Comparison of ENCODE assay signal across 1 cellular context in the genomic region with DNA sequence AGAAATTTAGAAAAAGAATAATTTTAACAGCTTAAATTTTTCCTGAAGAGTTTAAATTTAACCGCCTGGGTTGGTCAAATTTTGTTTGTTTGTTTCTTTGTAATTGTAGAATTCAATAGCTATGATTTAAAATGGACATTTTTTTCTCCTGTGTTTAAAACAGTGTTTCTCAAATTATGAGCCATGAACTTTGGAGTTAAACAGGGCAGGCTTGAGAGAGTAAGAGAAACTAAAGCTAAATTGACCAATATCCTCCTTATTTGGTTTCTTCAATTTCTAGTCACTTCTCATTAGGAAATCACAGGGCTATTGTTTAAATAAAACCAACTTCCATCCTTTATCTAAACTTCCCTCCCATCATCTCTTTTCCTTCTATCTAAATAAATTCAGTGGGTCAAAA.
TF ChIP-seq lines count a peak whose summit lies in the region.

No MANE protein-coding gene starts in this region.

TF ChIP-seq in IMR-90, 13 proteins besides CTCF, POLR2A, EP300 and RAD21 (continued from another document):
- TF ChIP-seq, protein P1, sequence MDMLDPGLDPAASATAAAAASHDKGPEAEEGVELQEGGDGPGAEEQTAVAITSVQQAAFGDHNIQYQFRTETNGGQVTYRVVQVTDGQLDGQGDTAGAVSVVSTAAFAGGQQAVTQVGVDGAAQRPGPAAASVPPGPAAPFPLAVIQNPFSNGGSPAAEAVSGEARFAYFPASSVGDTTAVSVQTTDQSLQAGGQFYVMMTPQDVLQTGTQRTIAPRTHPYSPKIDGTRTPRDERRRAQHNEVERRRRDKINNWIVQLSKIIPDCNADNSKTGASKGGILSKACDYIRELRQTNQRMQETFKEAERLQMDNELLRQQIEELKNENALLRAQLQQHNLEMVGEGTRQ (IDR thresholded peaks at IDR 0.05; ENCODE audit: low read depth, low read length): no peak
- TF ChIP-seq SMC3 (IDR thresholded peaks at IDR 0.05; ENCODE audit: low read depth, low read length) (no peak), MAZ (IDR thresholded peaks at IDR 0.05; ENCODE audit: borderline replicate concordance, low read depth, low read length) (no peak), BHLHE40 (IDR thresholded peaks at IDR 0.05; ENCODE audit: low read depth, low read length) (no peak), CHD1 (IDR thresholded peaks at IDR 0.05; ENCODE audit: low read depth, low read length) (no peak), RFX5 (IDR thresholded peaks at IDR 0.05; ENCODE audit: low read depth, low read length) (no peak), MAFK (IDR thresholded peaks at IDR 0.05; ENCODE audit: low read depth, low read length) (no peak), MXI1 (IDR thresholded peaks at IDR 0.05; ENCODE audit: borderline replicate concordance, low read depth, low read length) (no peak)
- TF ChIP-seq, protein P2, sequence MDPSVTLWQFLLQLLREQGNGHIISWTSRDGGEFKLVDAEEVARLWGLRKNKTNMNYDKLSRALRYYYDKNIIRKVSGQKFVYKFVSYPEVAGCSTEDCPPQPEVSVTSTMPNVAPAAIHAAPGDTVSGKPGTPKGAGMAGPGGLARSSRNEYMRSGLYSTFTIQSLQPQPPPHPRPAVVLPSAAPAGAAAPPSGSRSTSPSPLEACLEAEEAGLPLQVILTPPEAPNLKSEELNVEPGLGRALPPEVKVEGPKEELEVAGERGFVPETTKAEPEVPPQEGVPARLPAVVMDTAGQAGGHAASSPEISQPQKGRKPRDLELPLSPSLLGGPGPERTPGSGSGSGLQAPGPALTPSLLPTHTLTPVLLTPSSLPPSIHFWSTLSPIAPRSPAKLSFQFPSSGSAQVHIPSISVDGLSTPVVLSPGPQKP (IDR thresholded peaks at IDR 0.05; ENCODE audit: borderline replicate concordance, low read depth, low read length): no peak
